1 cellular context compared by ENCODE assay signal in the genomic region with DNA sequence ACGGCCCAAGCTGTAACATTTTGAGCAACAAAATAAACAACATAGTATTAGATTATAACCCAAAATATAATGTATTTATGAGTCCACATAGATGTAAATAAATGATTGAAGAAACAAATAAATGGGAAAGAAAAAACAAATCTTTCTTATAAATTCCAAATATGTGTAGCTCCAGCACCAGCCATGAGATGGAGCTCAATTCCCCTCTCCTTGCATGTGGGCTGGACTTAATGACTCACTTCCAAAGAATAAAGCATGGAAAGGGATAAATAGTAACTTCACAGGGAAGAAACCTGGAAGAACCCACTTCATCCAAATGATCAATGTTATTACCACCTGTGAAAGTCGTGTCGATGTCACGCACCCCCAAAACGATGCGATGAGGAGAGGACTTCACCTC.
TF ChIP-seq lines count a peak whose summit lies in the region.

No MANE protein-coding gene starts in this region.

TF ChIP-seq in GM23338, 12 proteins besides CTCF, POLR2A, EP300 and RAD21 (continued from another document):
- no peak for TF ChIP-seq ETS1 (IDR thresholded peaks at IDR 0.05)
